Comparison of ENCODE assay signal across 1 cellular context in the genomic region with DNA sequence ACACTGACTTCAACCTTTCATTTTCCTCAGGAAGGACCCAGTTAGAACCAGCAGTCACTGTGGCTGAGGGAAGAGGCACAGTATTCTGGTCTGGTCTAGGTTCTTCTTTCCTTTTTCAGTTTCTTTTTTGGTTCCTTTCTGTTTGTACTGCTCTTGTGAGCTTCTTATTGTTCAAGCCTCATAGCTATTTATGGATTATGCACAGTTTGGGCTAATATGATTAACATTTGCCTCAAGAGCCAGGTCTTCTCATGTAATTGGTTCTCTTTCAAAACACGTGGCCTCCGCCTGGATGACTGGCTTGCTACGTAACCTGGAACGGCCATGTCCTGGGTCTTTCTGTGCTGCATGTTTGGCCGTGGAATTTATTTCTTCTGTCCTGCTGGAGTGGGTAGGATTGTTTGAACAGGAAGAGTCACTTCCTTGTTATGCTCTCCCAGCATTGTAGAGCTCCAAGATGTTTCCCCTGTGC.
TF ChIP-seq lines count a peak whose summit lies in the region.

No MANE protein-coding gene starts in this region.

TF ChIP-seq in GM12878, 131 proteins besides CTCF, POLR2A, EP300 and RAD21 (continued from another document and continues in another):
- TF ChIP-seq, protein P1, sequence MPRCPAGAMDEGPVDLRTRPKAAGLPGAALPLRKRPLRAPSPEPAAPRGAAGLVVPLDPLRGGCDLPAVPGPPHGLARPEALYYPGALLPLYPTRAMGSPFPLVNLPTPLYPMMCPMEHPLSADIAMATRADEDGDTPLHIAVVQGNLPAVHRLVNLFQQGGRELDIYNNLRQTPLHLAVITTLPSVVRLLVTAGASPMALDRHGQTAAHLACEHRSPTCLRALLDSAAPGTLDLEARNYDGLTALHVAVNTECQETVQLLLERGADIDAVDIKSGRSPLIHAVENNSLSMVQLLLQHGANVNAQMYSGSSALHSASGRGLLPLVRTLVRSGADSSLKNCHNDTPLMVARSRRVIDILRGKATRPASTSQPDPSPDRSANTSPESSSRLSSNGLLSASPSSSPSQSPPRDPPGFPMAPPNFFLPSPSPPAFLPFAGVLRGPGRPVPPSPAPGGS (IDR thresholded peaks at IDR 0.05; ENCODE audit: borderline replicate concordance, insufficient read depth, low read depth, low read length, poor library complexity, severe bottlenecking): no peak
- TF ChIP-seq BMI1 (IDR thresholded peaks at IDR 0.05; ENCODE audit: borderline replicate concordance) (no peak), SREBF1 (IDR thresholded peaks at IDR 0.05; ENCODE audit: low read length) (no peak), FOXM1 (IDR thresholded peaks at IDR 0.05; ENCODE audit: low read depth, low read length) (no peak), NR2C2 (IDR thresholded peaks at IDR 0.05; ENCODE audit: borderline replicate concordance, control insufficient read depth, insufficient read length, low read depth) (no peak), CHD4 (IDR thresholded peaks at IDR 0.05) (no peak), RELA (IDR thresholded peaks at IDR 0.05; ENCODE audit: borderline replicate concordance, partially characterized antibody) (no peak), KDM1A (IDR thresholded peaks at IDR 0.05; ENCODE audit: borderline replicate concordance) (no peak), PML (IDR thresholded peaks at IDR 0.05; ENCODE audit: low read length) (no peak), RB1 (IDR thresholded peaks at IDR 0.05; ENCODE audit: borderline replicate concordance) (no peak), NFXL1 (IDR thresholded peaks at IDR 0.05; ENCODE audit: borderline replicate concordance) (no peak), KLF5 (IDR thresholded peaks at IDR 0.05; ENCODE audit: partially characterized antibody) (no peak), MTA2 (IDR thresholded peaks at IDR 0.05; ENCODE audit: low read depth) (peak; percentile 43; the same call in 1 of the 2 replicates), CHD2 (IDR thresholded peaks at IDR 0.05; ENCODE audit: borderline replicate concordance, low read depth, low read length) (no peak), ZNF274 (IDR thresholded peaks at IDR 0.05; ENCODE audit: insufficient read depth, insufficient read length) (no peak), POU2F2 (IDR thresholded peaks at IDR 0.05; ENCODE audit: borderline replicate concordance, low read depth, low read length) (0 out of 3 replicates have a peak, but pooled peaks have one; percentile 34), BHLHE40 (IDR thresholded peaks at IDR 0.05; ENCODE audit: borderline replicate concordance in 1 of 2, low read depth in 2 of 2, low read length in 1 of 2) (peak in 1 of 2 experiments; percentile 6; a peak in 1 of 4 replicates), TBL1XR1 (IDR thresholded peaks at IDR 0.05; ENCODE audit: low read depth, low read length) (no peak), RAD51 (IDR thresholded peaks at IDR 0.05) (peak; percentile 85), HDAC6 (IDR thresholded peaks at IDR 0.05; ENCODE audit: unreplicated experiment) (no peak), DPF2 (IDR thresholded peaks at IDR 0.05) (no peak), IRF4 (IDR thresholded peaks at IDR 0.05; ENCODE audit: low read depth, low read length) (no peak), CBX3 (IDR thresholded peaks at IDR 0.05; ENCODE audit: borderline replicate concordance, low read depth) (no peak), STAT3 (IDR thresholded peaks at IDR 0.05; ENCODE audit: low read depth, low read length) (no peak), EED (IDR thresholded peaks at IDR 0.05; ENCODE audit: low read depth) (peak; percentile 24; the same call in 1 of the 2 replicates), KAT2A (conservative IDR thresholded peaks at IDR 0.05; ENCODE audit: control insufficient read depth, low read depth, low read length) (no peak), LARP7 (IDR thresholded peaks at IDR 0.05) (no peak), NBN (IDR thresholded peaks at IDR 0.05) (0 out of 2 replicates have a peak, but pooled peaks have one; percentile 55), ZNF207 (IDR thresholded peaks at IDR 0.05; ENCODE audit: borderline replicate concordance) (no peak), CHD1 (IDR thresholded peaks at IDR 0.05; ENCODE audit: low read depth, low read length) (no peak)
- TF ChIP-seq, protein P2, sequence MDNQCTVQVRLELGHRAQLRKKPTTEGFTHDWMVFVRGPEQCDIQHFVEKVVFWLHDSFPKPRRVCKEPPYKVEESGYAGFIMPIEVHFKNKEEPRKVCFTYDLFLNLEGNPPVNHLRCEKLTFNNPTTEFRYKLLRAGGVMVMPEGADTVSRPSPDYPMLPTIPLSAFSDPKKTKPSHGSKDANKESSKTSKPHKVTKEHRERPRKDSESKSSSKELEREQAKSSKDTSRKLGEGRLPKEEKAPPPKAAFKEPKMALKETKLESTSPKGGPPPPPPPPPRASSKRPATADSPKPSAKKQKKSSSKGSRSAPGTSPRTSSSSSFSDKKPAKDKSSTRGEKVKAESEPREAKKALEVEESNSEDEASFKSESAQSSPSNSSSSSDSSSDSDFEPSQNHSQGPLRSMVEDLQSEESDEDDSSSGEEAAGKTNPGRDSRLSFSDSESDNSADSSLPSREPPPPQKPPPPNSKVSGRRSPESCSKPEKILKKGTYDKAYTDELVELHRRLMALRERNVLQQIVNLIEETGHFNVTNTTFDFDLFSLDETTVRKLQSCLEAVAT (IDR thresholded peaks at IDR 0.05): 0 out of 2 replicates have a peak, but pooled peaks have one; percentile 71
- TF ChIP-seq, protein P3, sequence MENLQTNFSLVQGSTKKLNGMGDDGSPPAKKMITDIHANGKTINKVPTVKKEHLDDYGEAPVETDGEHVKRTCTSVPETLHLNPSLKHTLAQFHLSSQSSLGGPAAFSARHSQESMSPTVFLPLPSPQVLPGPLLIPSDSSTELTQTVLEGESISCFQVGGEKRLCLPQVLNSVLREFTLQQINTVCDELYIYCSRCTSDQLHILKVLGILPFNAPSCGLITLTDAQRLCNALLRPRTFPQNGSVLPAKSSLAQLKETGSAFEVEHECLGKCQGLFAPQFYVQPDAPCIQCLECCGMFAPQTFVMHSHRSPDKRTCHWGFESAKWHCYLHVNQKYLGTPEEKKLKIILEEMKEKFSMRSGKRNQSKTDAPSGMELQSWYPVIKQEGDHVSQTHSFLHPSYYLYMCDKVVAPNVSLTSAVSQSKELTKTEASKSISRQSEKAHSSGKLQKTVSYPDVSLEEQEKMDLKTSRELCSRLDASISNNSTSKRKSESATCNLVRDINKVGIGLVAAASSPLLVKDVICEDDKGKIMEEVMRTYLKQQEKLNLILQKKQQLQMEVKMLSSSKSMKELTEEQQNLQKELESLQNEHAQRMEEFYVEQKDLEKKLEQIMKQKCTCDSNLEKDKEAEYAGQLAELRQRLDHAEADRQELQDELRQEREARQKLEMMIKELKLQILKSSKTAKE (IDR thresholded peaks at IDR 0.05; ENCODE audit: low read depth, poor library complexity, severe bottlenecking): no peak
- TF ChIP-seq, protein P4, sequence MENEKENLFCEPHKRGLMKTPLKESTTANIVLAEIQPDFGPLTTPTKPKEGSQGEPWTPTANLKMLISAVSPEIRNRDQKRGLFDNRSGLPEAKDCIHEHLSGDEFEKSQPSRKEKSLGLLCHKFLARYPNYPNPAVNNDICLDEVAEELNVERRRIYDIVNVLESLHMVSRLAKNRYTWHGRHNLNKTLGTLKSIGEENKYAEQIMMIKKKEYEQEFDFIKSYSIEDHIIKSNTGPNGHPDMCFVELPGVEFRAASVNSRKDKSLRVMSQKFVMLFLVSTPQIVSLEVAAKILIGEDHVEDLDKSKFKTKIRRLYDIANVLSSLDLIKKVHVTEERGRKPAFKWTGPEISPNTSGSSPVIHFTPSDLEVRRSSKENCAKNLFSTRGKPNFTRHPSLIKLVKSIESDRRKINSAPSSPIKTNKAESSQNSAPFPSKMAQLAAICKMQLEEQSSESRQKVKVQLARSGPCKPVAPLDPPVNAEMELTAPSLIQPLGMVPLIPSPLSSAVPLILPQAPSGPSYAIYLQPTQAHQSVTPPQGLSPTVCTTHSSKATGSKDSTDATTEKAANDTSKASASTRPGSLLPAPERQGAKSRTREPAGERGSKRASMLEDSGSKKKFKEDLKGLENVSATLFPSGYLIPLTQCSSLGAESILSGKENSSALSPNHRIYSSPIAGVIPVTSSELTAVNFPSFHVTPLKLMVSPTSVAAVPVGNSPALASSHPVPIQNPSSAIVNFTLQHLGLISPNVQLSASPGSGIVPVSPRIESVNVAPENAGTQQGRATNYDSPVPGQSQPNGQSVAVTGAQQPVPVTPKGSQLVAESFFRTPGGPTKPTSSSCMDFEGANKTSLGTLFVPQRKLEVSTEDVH (IDR thresholded peaks at IDR 0.05; ENCODE audit: low read depth, partially characterized antibody): no peak
- TF ChIP-seq, protein P5, sequence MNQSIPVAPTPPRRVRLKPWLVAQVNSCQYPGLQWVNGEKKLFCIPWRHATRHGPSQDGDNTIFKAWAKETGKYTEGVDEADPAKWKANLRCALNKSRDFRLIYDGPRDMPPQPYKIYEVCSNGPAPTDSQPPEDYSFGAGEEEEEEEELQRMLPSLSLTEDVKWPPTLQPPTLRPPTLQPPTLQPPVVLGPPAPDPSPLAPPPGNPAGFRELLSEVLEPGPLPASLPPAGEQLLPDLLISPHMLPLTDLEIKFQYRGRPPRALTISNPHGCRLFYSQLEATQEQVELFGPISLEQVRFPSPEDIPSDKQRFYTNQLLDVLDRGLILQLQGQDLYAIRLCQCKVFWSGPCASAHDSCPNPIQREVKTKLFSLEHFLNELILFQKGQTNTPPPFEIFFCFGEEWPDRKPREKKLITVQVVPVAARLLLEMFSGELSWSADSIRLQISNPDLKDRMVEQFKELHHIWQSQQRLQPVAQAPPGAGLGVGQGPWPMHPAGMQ (IDR thresholded peaks at IDR 0.05; ENCODE audit: borderline replicate concordance): no peak
- TF ChIP-seq, protein P6, sequence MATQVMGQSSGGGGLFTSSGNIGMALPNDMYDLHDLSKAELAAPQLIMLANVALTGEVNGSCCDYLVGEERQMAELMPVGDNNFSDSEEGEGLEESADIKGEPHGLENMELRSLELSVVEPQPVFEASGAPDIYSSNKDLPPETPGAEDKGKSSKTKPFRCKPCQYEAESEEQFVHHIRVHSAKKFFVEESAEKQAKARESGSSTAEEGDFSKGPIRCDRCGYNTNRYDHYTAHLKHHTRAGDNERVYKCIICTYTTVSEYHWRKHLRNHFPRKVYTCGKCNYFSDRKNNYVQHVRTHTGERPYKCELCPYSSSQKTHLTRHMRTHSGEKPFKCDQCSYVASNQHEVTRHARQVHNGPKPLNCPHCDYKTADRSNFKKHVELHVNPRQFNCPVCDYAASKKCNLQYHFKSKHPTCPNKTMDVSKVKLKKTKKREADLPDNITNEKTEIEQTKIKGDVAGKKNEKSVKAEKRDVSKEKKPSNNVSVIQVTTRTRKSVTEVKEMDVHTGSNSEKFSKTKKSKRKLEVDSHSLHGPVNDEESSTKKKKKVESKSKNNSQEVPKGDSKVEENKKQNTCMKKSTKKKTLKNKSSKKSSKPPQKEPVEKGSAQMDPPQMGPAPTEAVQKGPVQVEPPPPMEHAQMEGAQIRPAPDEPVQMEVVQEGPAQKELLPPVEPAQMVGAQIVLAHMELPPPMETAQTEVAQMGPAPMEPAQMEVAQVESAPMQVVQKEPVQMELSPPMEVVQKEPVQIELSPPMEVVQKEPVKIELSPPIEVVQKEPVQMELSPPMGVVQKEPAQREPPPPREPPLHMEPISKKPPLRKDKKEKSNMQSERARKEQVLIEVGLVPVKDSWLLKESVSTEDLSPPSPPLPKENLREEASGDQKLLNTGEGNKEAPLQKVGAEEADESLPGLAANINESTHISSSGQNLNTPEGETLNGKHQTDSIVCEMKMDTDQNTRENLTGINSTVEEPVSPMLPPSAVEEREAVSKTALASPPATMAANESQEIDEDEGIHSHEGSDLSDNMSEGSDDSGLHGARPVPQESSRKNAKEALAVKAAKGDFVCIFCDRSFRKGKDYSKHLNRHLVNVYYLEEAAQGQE (IDR thresholded peaks at IDR 0.05; ENCODE audit: low read depth, low read length): no peak
- TF ChIP-seq, protein P7, sequence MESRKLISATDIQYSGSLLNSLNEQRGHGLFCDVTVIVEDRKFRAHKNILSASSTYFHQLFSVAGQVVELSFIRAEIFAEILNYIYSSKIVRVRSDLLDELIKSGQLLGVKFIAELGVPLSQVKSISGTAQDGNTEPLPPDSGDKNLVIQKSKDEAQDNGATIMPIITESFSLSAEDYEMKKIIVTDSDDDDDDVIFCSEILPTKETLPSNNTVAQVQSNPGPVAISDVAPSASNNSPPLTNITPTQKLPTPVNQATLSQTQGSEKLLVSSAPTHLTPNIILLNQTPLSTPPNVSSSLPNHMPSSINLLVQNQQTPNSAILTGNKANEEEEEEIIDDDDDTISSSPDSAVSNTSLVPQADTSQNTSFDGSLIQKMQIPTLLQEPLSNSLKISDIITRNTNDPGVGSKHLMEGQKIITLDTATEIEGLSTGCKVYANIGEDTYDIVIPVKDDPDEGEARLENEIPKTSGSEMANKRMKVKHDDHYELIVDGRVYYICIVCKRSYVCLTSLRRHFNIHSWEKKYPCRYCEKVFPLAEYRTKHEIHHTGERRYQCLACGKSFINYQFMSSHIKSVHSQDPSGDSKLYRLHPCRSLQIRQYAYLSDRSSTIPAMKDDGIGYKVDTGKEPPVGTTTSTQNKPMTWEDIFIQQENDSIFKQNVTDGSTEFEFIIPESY (IDR thresholded peaks at IDR 0.05): no peak
- TF ChIP-seq, protein P8, sequence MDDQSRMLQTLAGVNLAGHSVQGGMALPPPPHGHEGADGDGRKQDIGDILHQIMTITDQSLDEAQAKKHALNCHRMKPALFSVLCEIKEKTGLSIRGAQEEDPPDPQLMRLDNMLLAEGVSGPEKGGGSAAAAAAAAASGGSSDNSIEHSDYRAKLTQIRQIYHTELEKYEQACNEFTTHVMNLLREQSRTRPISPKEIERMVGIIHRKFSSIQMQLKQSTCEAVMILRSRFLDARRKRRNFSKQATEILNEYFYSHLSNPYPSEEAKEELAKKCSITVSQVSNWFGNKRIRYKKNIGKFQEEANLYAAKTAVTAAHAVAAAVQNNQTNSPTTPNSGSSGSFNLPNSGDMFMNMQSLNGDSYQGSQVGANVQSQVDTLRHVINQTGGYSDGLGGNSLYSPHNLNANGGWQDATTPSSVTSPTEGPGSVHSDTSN (IDR thresholded peaks at IDR 0.05; ENCODE audit: insufficient replicate concordance, low read depth, low read length): no peak
- TF ChIP-seq, protein P9, sequence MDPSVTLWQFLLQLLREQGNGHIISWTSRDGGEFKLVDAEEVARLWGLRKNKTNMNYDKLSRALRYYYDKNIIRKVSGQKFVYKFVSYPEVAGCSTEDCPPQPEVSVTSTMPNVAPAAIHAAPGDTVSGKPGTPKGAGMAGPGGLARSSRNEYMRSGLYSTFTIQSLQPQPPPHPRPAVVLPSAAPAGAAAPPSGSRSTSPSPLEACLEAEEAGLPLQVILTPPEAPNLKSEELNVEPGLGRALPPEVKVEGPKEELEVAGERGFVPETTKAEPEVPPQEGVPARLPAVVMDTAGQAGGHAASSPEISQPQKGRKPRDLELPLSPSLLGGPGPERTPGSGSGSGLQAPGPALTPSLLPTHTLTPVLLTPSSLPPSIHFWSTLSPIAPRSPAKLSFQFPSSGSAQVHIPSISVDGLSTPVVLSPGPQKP (IDR thresholded peaks at IDR 0.05; ENCODE audit: low read depth, low read length): no peak
- TF ChIP-seq, protein P10, sequence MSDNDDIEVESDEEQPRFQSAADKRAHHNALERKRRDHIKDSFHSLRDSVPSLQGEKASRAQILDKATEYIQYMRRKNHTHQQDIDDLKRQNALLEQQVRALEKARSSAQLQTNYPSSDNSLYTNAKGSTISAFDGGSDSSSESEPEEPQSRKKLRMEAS (IDR thresholded peaks at IDR 0.05; ENCODE audit: low read depth, low read length): no peak
- TF ChIP-seq, protein P11, sequence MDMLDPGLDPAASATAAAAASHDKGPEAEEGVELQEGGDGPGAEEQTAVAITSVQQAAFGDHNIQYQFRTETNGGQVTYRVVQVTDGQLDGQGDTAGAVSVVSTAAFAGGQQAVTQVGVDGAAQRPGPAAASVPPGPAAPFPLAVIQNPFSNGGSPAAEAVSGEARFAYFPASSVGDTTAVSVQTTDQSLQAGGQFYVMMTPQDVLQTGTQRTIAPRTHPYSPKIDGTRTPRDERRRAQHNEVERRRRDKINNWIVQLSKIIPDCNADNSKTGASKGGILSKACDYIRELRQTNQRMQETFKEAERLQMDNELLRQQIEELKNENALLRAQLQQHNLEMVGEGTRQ (IDR thresholded peaks at IDR 0.05; ENCODE audit: borderline replicate concordance, low read depth, low read length): peak; percentile 38; the same call in 1 of the 2 replicates
